Comparison of ENCODE assay signal across 31 cellular contexts in the genomic region with DNA sequence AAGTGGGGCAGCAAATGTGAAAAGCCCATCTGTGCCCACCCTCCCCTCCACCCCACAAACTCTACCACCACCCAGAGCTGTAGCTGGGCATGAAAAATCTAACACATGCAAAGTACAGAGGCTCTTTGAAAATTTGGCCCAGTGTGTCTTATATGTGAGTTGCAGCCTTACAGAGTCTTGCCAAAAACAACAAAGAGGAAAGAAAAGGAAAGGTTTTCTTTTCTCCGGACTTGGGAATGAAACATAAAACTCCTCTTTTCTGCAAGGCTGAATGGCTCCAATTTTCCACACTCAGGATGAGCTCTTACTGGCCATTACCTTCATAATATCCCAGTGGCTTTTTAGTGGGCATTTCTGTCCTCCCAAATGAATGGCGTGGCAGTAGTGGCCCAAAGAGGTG. TPM values are rescaled to one million over a fixed set of nuclear protein-coding genes. Genes with fewer than 3 reads are reported as not detected.
"Had no signal": no experiment of that assay in that cellular context is flagged by ENCODE, and none has a peak within 500 bp of the region (broad histone marks: within the 10 kb centered on the region; RNA-seq: fewer than 3 reads in every experiment).

No MANE protein-coding gene starts in this region.

- H3K27ac ChIP-seq: colonic mucosa, skin epidermis, thoracic aorta, VCaP had no signal

- ATAC-seq: activated naive CD4-positive, alpha-beta T cell treated with anti-CD3 and anti-CD28 coated beads, Interleukin-2, amount 50 U/mL, for 72 hours; activated T-cell treated with anti-CD3 and anti-CD28 coated beads, Interleukin-2, amount 50 U/mL, for 72 hours; effector memory CD8-positive, alpha-beta T cell; naive thymus-derived CD8-positive, alpha-beta T cell; sciatic nerve; stimulated activated naive CD8-positive, alpha-beta T cell treated with anti-CD3 and anti-CD28 coated beads, Interleukin-15, Interleukin-2, amounts not matched to agents 100 U/mL and 50 U/mL, for 24 hours had no signal

- H3K4me3 Mint-ChIP-seq: activated T-cell treated with anti-CD3 and anti-CD28 coated beads, Interleukin-2, amount 50 U/mL, for 72 hours; central memory CD8-positive, alpha-beta T cell; effector memory CD8-positive, alpha-beta T cell; immature natural killer cell; naive thymus-derived CD8-positive, alpha-beta T cell had no signal

- H3K36me3 Mint-ChIP-seq: immature natural killer cell; naive thymus-derived CD8-positive, alpha-beta T cell had no signal

- DNase-seq: activated CD4-positive, alpha-beta T cell treated with anti-CD3 and anti-CD28 coated beads for 4 hours; activated CD4-positive, alpha-beta T cell treated with anti-CD3 and anti-CD28 coated beads, Interleukin-2, amount 50 U/mL, for 4 hours; activated naive CD4-positive, alpha-beta T cell; activated T-cell treated with anti-CD3 and anti-CD28 coated beads for 4 hours; activated T-cell treated with anti-CD3 and anti-CD28 coated beads, Interleukin-2, amount 50 U/mL, for 72 hours; anterior cingulate cortex; colonic mucosa; effector memory CD8-positive, alpha-beta T cell; erythroblast; head of caudate nucleus; hypothalamus; immature natural killer cell; mesenchymal stem cell; naive thymus-derived CD8-positive, alpha-beta T cell; stimulated activated CD4-positive, alpha-beta T cell treated with anti-CD3 and anti-CD28 coated beads, Interleukin-12 subunit alpha, Interleukin-12 subunit beta, amount 100 ng/mL, for 4 hours; stimulated activated CD4-positive, alpha-beta T cell treated with anti-CD3 and anti-CD28 coated beads, Interleukin-4, amount 100 ng/mL, for 1 hour; stimulated activated naive CD8-positive, alpha-beta T cell treated with anti-CD3 and anti-CD28 coated beads, Interleukin-15, Interleukin-2, amounts not matched to agents 100 U/mL and 50 U/mL, for 24 hours; T-helper 9 cell; trophoblast cell had no signal

- H3K27me3 ChIP-seq: colonic mucosa had no signal

- H3K4me1 ChIP-seq: colonic mucosa had no signal

- H3K36me3 ChIP-seq: colonic mucosa, thoracic aorta had no signal

- H3K9me3 ChIP-seq: colonic mucosa, thoracic aorta had no signal

- H3K4me1 Mint-ChIP-seq: central memory CD8-positive, alpha-beta T cell; immature natural killer cell had no signal

- H3K9me3 Mint-ChIP-seq: central memory CD8-positive, alpha-beta T cell had no signal

- H3K27ac Mint-ChIP-seq: activated naive CD4-positive, alpha-beta T cell treated with anti-CD3 and anti-CD28 coated beads, Interleukin-2, amount 50 U/mL, for 72 hours; activated T-cell treated with anti-CD3 and anti-CD28 coated beads, Interleukin-2, amount 50 U/mL, for 72 hours; effector memory CD8-positive, alpha-beta T cell; immature natural killer cell; naive thymus-derived CD8-positive, alpha-beta T cell had no signal

- H3K4me3 ChIP-seq: colonic mucosa, skin epidermis, thoracic aorta had no signal

RNA-seq across cellular contexts. Expression of a gene that starts 27.9 kb away (rescaled TPM):
- total RNA-seq: activated naive CD4-positive, alpha-beta T cell treated with anti-CD3 and anti-CD28 coated beads, Interleukin-2, amount 50 U/mL, for 72 hours; activated T-cell treated with anti-CD3 and anti-CD28 coated beads, Interleukin-2, amount 50 U/mL, for 72 hours; dermis microvascular lymphatic vessel endothelial cell; fibroblast of lung; fibroblast of villous mesenchyme; naive thymus-derived CD8-positive, alpha-beta T cell; omental fat pad; posterior vena cava; sciatic nerve; T-helper 1 cell treated with Interleukin-12 subunit alpha and Interleukin-12 subunit beta and Interleukin-4 antibody, amounts not matched to agents 30 ng/mL and 1 ng/mL, for 36 hours had no signal
